ENCODE assay signal across 7 cellular contexts in the genomic region with DNA sequence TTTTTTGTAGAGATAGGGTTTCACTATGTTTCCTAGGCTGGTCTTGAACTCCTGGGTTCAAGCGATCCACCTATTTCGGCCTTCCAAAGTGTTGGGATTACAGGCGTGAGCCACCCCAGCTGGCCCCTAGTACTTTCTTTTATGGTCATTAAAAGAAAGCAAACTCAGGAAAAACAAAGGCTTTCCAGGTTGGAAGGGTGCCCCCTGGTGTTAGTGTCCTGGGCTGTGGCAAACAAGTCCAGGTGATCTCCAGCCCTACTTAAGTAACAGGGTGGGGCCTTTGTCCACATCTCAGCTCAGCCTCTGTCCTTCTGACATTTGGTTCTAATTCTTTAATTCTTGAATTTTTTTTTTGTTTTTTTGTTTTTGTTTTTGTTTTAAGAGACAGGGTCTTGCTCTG. TPM values are rescaled to one million over a fixed set of nuclear protein-coding genes. Genes with fewer than 3 reads are reported as not detected.
DNase-seq lines count a peak whose midpoint lies in the region; ATAC-seq and TF ChIP-seq lines count a peak whose summit lies in the region.

No MANE protein-coding gene starts in this region.

- H2BK120ac ChIP-seq in neuronal stem cell (ENCODE audit: low read depth, low read length): no peak overlapping the region

- no peak overlapping the region for H3K23ac ChIP-seq in neuronal stem cell (ENCODE audit: low read depth, low read length, poor library complexity)

- H3K36me3 ChIP-seq in GM06990 (ENCODE audit: control insufficient read depth, insufficient read depth, low read length) (no peaks in the 10 kb centered on the region), upper lobe of right lung (peaks cover 32% of the 10 kb centered on the region), neuronal stem cell (replicated peaks in 1 of 2; ENCODE audit: control insufficient read depth in 2 of 2, insufficient read depth in 2 of 2, low read length in 2 of 2) (peaks cover 1 to 21% of the 10 kb centered on the region in 2 donors)

- H4K8ac ChIP-seq in neuronal stem cell (ENCODE audit: low read depth, low read length): no peak overlapping the region

- no peak overlapping the region for H2BK15ac ChIP-seq in neuronal stem cell (ENCODE audit: low read length)

- no peak overlapping the region for H2BK5ac ChIP-seq in neuronal stem cell (ENCODE audit: low read length)

- no peak overlapping the region for H3K4me3 Mint-ChIP-seq in activated T-cell treated with anti-CD3 and anti-CD28 coated beads, Interleukin-2, amount 50 U/mL, for 4 hours

- no CpG with 5 or more reads among the region's 3 CpGs for WGBS in neuronal stem cell (ENCODE audit: extremely low coverage in 2 of 2, insufficient read length in 2 of 2, insufficient replicate concordance in 1 of 2), 2 donors

- H4K91ac ChIP-seq in neuronal stem cell (ENCODE audit: low read depth, low read length, poor library complexity): no peak overlapping the region

- H3K4me3 ChIP-seq in GM06990 (replicated peaks; ENCODE audit: low read depth, low read length): no peak overlapping the region
- no peak overlapping the region for H3K4me3 ChIP-seq in LNCaP clone FGC (ENCODE audit: low read depth, low read length)
- no peak overlapping the region for H3K4me3 ChIP-seq in upper lobe of right lung
- H3K4me3 ChIP-seq in neuronal stem cell (ENCODE audit: low read length in 2 of 2): no peak overlapping the region

- peak; percentile 80 for TF ChIP-seq CTCF in GM06990 (IDR thresholded peaks at IDR 0.05; ENCODE audit: insufficient read depth, low read length, poor library complexity, severe bottlenecking)
- TF ChIP-seq CTCF in LNCaP clone FGC (IDR thresholded peaks at IDR 0.05; ENCODE audit: control insufficient read depth, extremely low read depth, insufficient read depth): peak; percentile 52
- peak; percentile 63 for TF ChIP-seq CTCF in upper lobe of right lung (IDR thresholded peaks at IDR 0.05)

- H3K79me1 ChIP-seq in neuronal stem cell (ENCODE audit: low read depth, low read length): peaks cover 2% of the 10 kb centered on the region

- H3K4me1 ChIP-seq in upper lobe of right lung (peaks cover 68% of the 10 kb centered on the region), neuronal stem cell (ENCODE audit: control insufficient read depth in 2 of 2, insufficient read depth in 1 of 2, low read depth in 1 of 2, low read length in 2 of 2) (peaks cover 3 to 5% of the 10 kb centered on the region in 2 donors)

- H3K36me3 Mint-ChIP-seq in activated T-cell treated with anti-CD3 and anti-CD28 coated beads, Interleukin-2, amount 50 U/mL, for 4 hours (ENCODE audit: insufficient read depth): peaks cover 2% of the 10 kb centered on the region

- H3K4me2 ChIP-seq in neuronal stem cell (ENCODE audit: insufficient read depth, low read length, poor library complexity, severe bottlenecking): no peak overlapping the region

- H2AK5ac ChIP-seq in neuronal stem cell (ENCODE audit: low read depth, low read length): no peak overlapping the region

- H3K27me3 ChIP-seq in GM06990 (replicated peaks; ENCODE audit: control insufficient read depth, insufficient read depth, low read length): no peaks in the 10 kb centered on the region; the same call in 1 of the 2 replicates
- H3K27me3 ChIP-seq in upper lobe of right lung: no peaks in the 10 kb centered on the region
- no peaks in the 10 kb centered on the region for H3K27me3 ChIP-seq in neuronal stem cell (ENCODE audit: control insufficient read depth in 3 of 3, insufficient read depth in 3 of 3, low read depth in 1 of 3, low read length in 3 of 3)

- ATAC-seq in activated T-cell treated with anti-CD3 and anti-CD28 coated beads, Interleukin-2, amount 50 U/mL, for 4 hours: no peak
- peak; percentile 26 for ATAC-seq in upper lobe of right lung

- H3K4me1 Mint-ChIP-seq in activated T-cell treated with anti-CD3 and anti-CD28 coated beads, Interleukin-2, amount 50 U/mL, for 4 hours (ENCODE audit: low read depth): peaks cover 20% of the 10 kb centered on the region

- H2AFZ ChIP-seq in neuronal stem cell (ENCODE audit: low read length): no peak overlapping the region

- intact Hi-C loops in upper lobe of right lung (cut with DNase I): no loop called here

- no peak for DNase-seq in GM06990 (ENCODE audit: extremely low read depth, insufficient read length)
- DNase-seq in LNCaP clone FGC (ENCODE audit: low read depth): no peak
- DNase-seq in activated T-cell treated with anti-CD3 and anti-CD28 coated beads, Interleukin-2, amount 50 U/mL, for 4 hours: peak; percentile 43
- DNase-seq in kidney glomerular epithelial cell (lab: John Stamatoyannopoulos, UW): peak; percentile 26
- DNase-seq in upper lobe of right lung: no peak
- no peak for DNase-seq in neuronal stem cell (ENCODE audit: low spot score)
- DNase-seq in NCI-H1436 treated with DMSO at 0.1 percent for 48 hours (lab: John Stamatoyannopoulos, UW): no peak

- H3K9ac ChIP-seq in neuronal stem cell (ENCODE audit: low read depth, low read length, poor library complexity): no peak overlapping the region

- H2BK12ac ChIP-seq in neuronal stem cell (ENCODE audit: low read length): no peak overlapping the region

- H3K27ac ChIP-seq in upper lobe of right lung (no peak overlapping the region), neuronal stem cell (replicated peaks; ENCODE audit: low read length) (no peak overlapping the region)

- H3K9me3 Mint-ChIP-seq in activated T-cell treated with anti-CD3 and anti-CD28 coated beads, Interleukin-2, amount 50 U/mL, for 4 hours: no peaks in the 10 kb centered on the region

- H3K9me3 ChIP-seq in upper lobe of right lung: no peaks in the 10 kb centered on the region
- H3K9me3 ChIP-seq in neuronal stem cell (replicated peaks in 1 of 2; ENCODE audit: control insufficient read depth in 2 of 2, insufficient read depth in 1 of 2, low read depth in 1 of 2, low read length in 2 of 2): no peaks in the 10 kb centered on the region

- H3K4ac ChIP-seq in neuronal stem cell (ENCODE audit: low read length): no peak overlapping the region

- no peak overlapping the region for H3K18ac ChIP-seq in neuronal stem cell (ENCODE audit: low read length)

- no peak overlapping the region for H3K14ac ChIP-seq in neuronal stem cell (ENCODE audit: low read length)

- no peaks in the 10 kb centered on the region for H3K27me3 Mint-ChIP-seq in activated T-cell treated with anti-CD3 and anti-CD28 coated beads, Interleukin-2, amount 50 U/mL, for 4 hours (ENCODE audit: low read depth)

RNA-seq across cellular contexts. Expression of a gene that starts 6.9 kb away (rescaled TPM):
- 10 to 100 TPM; 14.0 to 17.7 (median 14.7) TPM for total RNA-seq in activated T-cell treated with anti-CD3 and anti-CD28 coated beads, Interleukin-2, amount 50 U/mL, for 4 hours
- total RNA-seq in upper lobe of right lung: 381 TPM
- polyA plus RNA-seq in neuronal stem cell (2013, experiment 1 of 2): 36.1 TPM
- 34.4 TPM for polyA plus RNA-seq in neuronal stem cell (2013, experiment 2 of 2)

RNA-seq across cellular contexts. Expression of a gene that starts 32.5 kb away (rescaled TPM):
- 10 to 100 TPM; 10.4 to 16.4 (median 12.0) TPM for total RNA-seq in activated T-cell treated with anti-CD3 and anti-CD28 coated beads, Interleukin-2, amount 50 U/mL, for 4 hours
- 3.3 TPM for total RNA-seq in upper lobe of right lung
- 269 TPM for polyA plus RNA-seq in neuronal stem cell (2013, experiment 1 of 2)
- polyA plus RNA-seq in neuronal stem cell (2013, experiment 2 of 2): 272 TPM

RNA-seq across cellular contexts. Expression of a gene that starts 51.2 kb away (rescaled TPM):
- 1 to 10 TPM; 3.9 to 4.7 (median 4.1) TPM for total RNA-seq in activated T-cell treated with anti-CD3 and anti-CD28 coated beads, Interleukin-2, amount 50 U/mL, for 4 hours
- 0.78 TPM for total RNA-seq in upper lobe of right lung
- polyA plus RNA-seq in neuronal stem cell (2013, experiment 1 of 2): not detected
- polyA plus RNA-seq in neuronal stem cell (2013, experiment 2 of 2): not detected

Comparison
In these comparisons a context has a peak if more than half of its experiments do, and no peak if none do; other contexts are left out.
1. DNase-seq: peak in activated T-cell treated with anti-CD3 and anti-CD28 coated beads, Interleukin-2, amount 50 U/mL, for 4 hours (single experiment) and kidney glomerular epithelial cell (single experiment); none in GM06990 (single experiment), LNCaP clone FGC (single experiment), upper lobe of right lung (single experiment), neuronal stem cell (single experiment) and NCI-H1436 treated with DMSO at 0.1 percent for 48 hours (single experiment).
2. RNA of a gene that starts 6.9 kb away (total RNA-seq): 381 TPM in upper lobe of right lung (single experiment); 14.0 to 17.7 TPM in activated T-cell treated with anti-CD3 and anti-CD28 coated beads, Interleukin-2, amount 50 U/mL, for 4 hours; every median in the first group is over 10 times any median in the second.
3. Peak in every context shown above with its lines, with median percentiles within 50 percentile points of each other: CTCF ChIP-seq.